Comparison of ENCODE assay signal across 12 cellular contexts in the genomic region with DNA sequence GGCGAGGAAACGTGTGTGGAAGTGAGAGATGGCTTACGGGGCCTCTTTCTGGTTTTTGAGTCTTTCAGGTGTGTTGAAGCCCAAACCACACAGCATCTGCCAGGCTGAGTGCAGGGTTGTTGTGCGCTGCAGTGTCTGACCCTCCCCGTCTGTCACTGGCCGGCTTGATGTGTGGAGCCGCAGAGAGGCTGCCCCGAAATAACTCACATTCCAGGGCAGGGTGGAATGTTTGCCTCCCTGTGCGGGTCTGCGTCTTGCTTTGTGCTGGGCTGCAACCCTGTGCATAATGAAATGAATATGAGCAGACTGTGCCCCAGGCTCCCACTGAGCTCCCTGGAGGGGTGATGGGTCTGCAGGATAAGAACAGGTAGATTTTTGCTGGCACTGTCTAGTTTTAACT. TPM values are rescaled to one million over a fixed set of nuclear protein-coding genes. Genes with fewer than 3 reads are reported as not detected.
DNase-seq lines count a peak whose midpoint lies in the region; ATAC-seq and TF ChIP-seq lines count a peak whose summit lies in the region.
"Had no signal": no experiment of that assay in that cellular context is flagged by ENCODE, and none has a peak within 500 bp of the region (broad histone marks: within the 10 kb centered on the region; RNA-seq: fewer than 3 reads in every experiment).

No MANE protein-coding gene starts in this region.

- no peaks in the 10 kb centered on the region for H3K9me3 ChIP-seq in right atrium auricular region
- no peaks in the 10 kb centered on the region for H3K9me3 ChIP-seq in left ventricle myocardium inferior (replicated peaks)
- H3K9me3 ChIP-seq in adipocyte (ENCODE audit: control insufficient read depth, low read length) = no peaks in the 10 kb centered on the region

- no peaks in the 10 kb centered on the region for H3K36me3 ChIP-seq in right atrium auricular region
- no peaks in the 10 kb centered on the region for H3K36me3 ChIP-seq in left ventricle myocardium inferior
- H3K36me3 ChIP-seq in adipocyte (ENCODE audit: control insufficient read depth, insufficient read depth, low read length, severe bottlenecking) = no peaks in the 10 kb centered on the region

- peaks cover 10% of the 10 kb centered on the region for H3K27me3 Mint-ChIP-seq in activated CD8-positive, alpha-beta T cell treated with anti-CD3 and anti-CD28 coated beads for 36 hours
- peaks cover under 1% of the 10 kb centered on the region for H3K27me3 Mint-ChIP-seq in activated CD4-positive, alpha-beta T cell treated with anti-CD3 and anti-CD28 coated beads, Interleukin-2, amount 10 ng/mL, durations not matched to agents 24 days and 14 days

- no peaks in the 10 kb centered on the region for H3K9me3 Mint-ChIP-seq in activated CD8-positive, alpha-beta T cell treated with anti-CD3 and anti-CD28 coated beads for 36 hours
- H3K9me3 Mint-ChIP-seq in activated CD4-positive, alpha-beta T cell treated with anti-CD3 and anti-CD28 coated beads, Interleukin-2, amount 10 ng/mL, durations not matched to agents 24 days and 14 days = no peaks in the 10 kb centered on the region
- H3K9me3 Mint-ChIP-seq: activated B cell treated with CpG ODN at 0.5 μM for 24 hours had no signal

- TF ChIP-seq CTCF in right atrium auricular region (IDR thresholded peaks at IDR 0.05) (no peak), left ventricle myocardium inferior (IDR thresholded peaks at IDR 0.05; ENCODE audit: borderline replicate concordance) (no peak)
- TF ChIP-seq CTCF in activated CD8-positive, alpha-beta T cell treated with anti-CD3 and anti-CD28 coated beads for 36 hours (IDR thresholded peaks at IDR 0.05) = no peak

- ATAC-seq in HG03196 (IDR thresholded peaks at IDR 0.05; ENCODE audit: unreplicated experiment) (no peak), GM19328 (IDR thresholded peaks at IDR 0.05; ENCODE audit: unreplicated experiment) (no peak)
- no peak for ATAC-seq in activated CD8-positive, alpha-beta T cell treated with anti-CD3 and anti-CD28 coated beads for 36 hours
- ATAC-seq: left colon had no signal

- no peak overlapping the region for H3K27ac ChIP-seq in right atrium auricular region
- no peak overlapping the region for H3K27ac ChIP-seq in left ventricle myocardium inferior (replicated peaks)

- peak; percentile 26 for DNase-seq in right atrium auricular region (ENCODE audit: low spot score)
- DNase-seq in left ventricle myocardium inferior = no peak
- DNase-seq in adipocyte (ENCODE audit: low read depth) = peak; percentile 72
- DNase-seq in islet precursor cell = peak; percentile 96
- DNase-seq in activated CD8-positive, alpha-beta T cell treated with anti-CD3 and anti-CD28 coated beads for 36 hours = no peak
- no peak for DNase-seq in activated CD4-positive, alpha-beta T cell treated with anti-CD3 and anti-CD28 coated beads, Interleukin-2, amount 10 ng/mL, durations not matched to agents 24 days and 14 days
- DNase-seq: activated B cell treated with CpG ODN at 0.5 μM for 24 hours; activated T-cell treated with anti-CD3 and anti-CD28 coated beads, Interleukin-2, amount 50 U/mL, for 48 hours; Karpas-422; left colon had no signal

- H3K4me1 ChIP-seq in right atrium auricular region (no peaks in the 10 kb centered on the region), left ventricle myocardium inferior (no peaks in the 10 kb centered on the region), adipocyte (ENCODE audit: control insufficient read depth, insufficient read depth, low read length) (no peaks in the 10 kb centered on the region)

- intact Hi-C loops in left ventricle myocardium inferior (cut with micrococcal nuclease) = no loop called here
- intact Hi-C loops in activated CD8-positive, alpha-beta T cell treated with anti-CD3 and anti-CD28 coated beads for 36 hours (cut with micrococcal nuclease) = no loop called here
- intact Hi-C loops in activated CD4-positive, alpha-beta T cell treated with anti-CD3 and anti-CD28 coated beads, Interleukin-2, amount 10 ng/mL, durations not matched to agents 24 days and 14 days (cut with micrococcal nuclease) = no loop called here

- H3K9ac ChIP-seq in adipocyte (ENCODE audit: low read length) = no peak overlapping the region

- H3K27me3 ChIP-seq in right atrium auricular region = no peaks in the 10 kb centered on the region
- peaks cover 35% of the 10 kb centered on the region for H3K27me3 ChIP-seq in left ventricle myocardium inferior (ENCODE audit: low read depth)
- peaks cover 33% of the 10 kb centered on the region for H3K27me3 ChIP-seq in adipocyte (replicated peaks; ENCODE audit: control insufficient read depth, insufficient read depth, low read length)

- CTCF ChIA-PET in activated CD8-positive, alpha-beta T cell treated with anti-CD3 and anti-CD28 coated beads for 36 hours (lab: Charles Lee) = no interaction called here

- H3K4me3 Mint-ChIP-seq in activated CD8-positive, alpha-beta T cell treated with anti-CD3 and anti-CD28 coated beads for 36 hours = no peak overlapping the region
- H3K4me3 Mint-ChIP-seq in activated CD4-positive, alpha-beta T cell treated with anti-CD3 and anti-CD28 coated beads, Interleukin-2, amount 10 ng/mL, durations not matched to agents 24 days and 14 days = no peak overlapping the region
- H3K4me3 Mint-ChIP-seq: activated B cell treated with CpG ODN at 0.5 μM for 24 hours had no signal

- no peak overlapping the region for H3K27ac Mint-ChIP-seq in activated CD8-positive, alpha-beta T cell treated with anti-CD3 and anti-CD28 coated beads for 36 hours
- H3K27ac Mint-ChIP-seq in activated CD4-positive, alpha-beta T cell treated with anti-CD3 and anti-CD28 coated beads, Interleukin-2, amount 10 ng/mL, durations not matched to agents 24 days and 14 days = no peak overlapping the region
- H3K27ac Mint-ChIP-seq: activated B cell treated with CpG ODN at 0.5 μM for 24 hours had no signal

- POLR2A ChIA-PET in activated CD8-positive, alpha-beta T cell treated with anti-CD3 and anti-CD28 coated beads for 36 hours (lab: Charles Lee) = no interaction called here

- H3K36me3 Mint-ChIP-seq in activated CD8-positive, alpha-beta T cell treated with anti-CD3 and anti-CD28 coated beads for 36 hours (ENCODE audit: low read depth) = no peaks in the 10 kb centered on the region
- H3K36me3 Mint-ChIP-seq in activated CD4-positive, alpha-beta T cell treated with anti-CD3 and anti-CD28 coated beads, Interleukin-2, amount 10 ng/mL, durations not matched to agents 24 days and 14 days (ENCODE audit: low read depth) = peaks cover 1% of the 10 kb centered on the region

- no peak overlapping the region for H3K4me3 ChIP-seq in right atrium auricular region
- no peak overlapping the region for H3K4me3 ChIP-seq in left ventricle myocardium inferior
- no peak overlapping the region for H3K4me3 ChIP-seq in adipocyte (ENCODE audit: low read length)

- H3K4me1 Mint-ChIP-seq in activated CD8-positive, alpha-beta T cell treated with anti-CD3 and anti-CD28 coated beads for 36 hours (ENCODE audit: low read depth) = no peaks in the 10 kb centered on the region
- no peaks in the 10 kb centered on the region for H3K4me1 Mint-ChIP-seq in activated CD4-positive, alpha-beta T cell treated with anti-CD3 and anti-CD28 coated beads, Interleukin-2, amount 10 ng/mL, durations not matched to agents 24 days and 14 days
- H3K4me1 Mint-ChIP-seq: activated B cell treated with CpG ODN at 0.5 μM for 24 hours had no signal

RNA-seq across cellular contexts. Expression of gene PLEKHG4B, which starts 9.9 kb away (rescaled TPM):
- total RNA-seq in right atrium auricular region (under 1 TPM; 0.08 to 0.48 TPM), left ventricle myocardium inferior (not detected)
- not detected for total RNA-seq in activated CD8-positive, alpha-beta T cell treated with anti-CD3 and anti-CD28 coated beads for 36 hours
- not detected in 2 replicates for total RNA-seq in activated CD4-positive, alpha-beta T cell treated with anti-CD3 and anti-CD28 coated beads, Interleukin-2, amount 10 ng/mL, durations not matched to agents 24 days and 14 days
- total RNA-seq: activated B cell treated with CpG ODN at 0.5 μM for 24 hours had no signal

Comparison
In these comparisons a context has a peak if more than half of its experiments do, and no peak if none do; other contexts are left out.
1. DNase-seq: peak in right atrium auricular region (single experiment), adipocyte (single experiment) and islet precursor cell (single experiment); none in left ventricle myocardium inferior (single experiment), activated CD8-positive, alpha-beta T cell treated with anti-CD3 and anti-CD28 coated beads for 36 hours (single experiment) and activated CD4-positive, alpha-beta T cell treated with anti-CD3 and anti-CD28 coated beads, Interleukin-2, amount 10 ng/mL, durations not matched to agents 24 days and 14 days (single experiment).